In genomic region chr7:151517601-151518104, GRCh38 we compare ENCODE assay signal across 8 cellular contexts. TPM values are rescaled to one million over a fixed set of nuclear protein-coding genes. Genes with fewer than 3 reads are reported as not detected.
DNase-seq lines count a peak whose midpoint lies in the region; ATAC-seq and TF ChIP-seq lines count a peak whose summit lies in the region.

No MANE protein-coding gene starts in this region.

- H3K36me3 ChIP-seq in Caco-2 (ENCODE audit: control insufficient read depth, insufficient read depth, low read length), result no peaks in the 10 kb centered on the region
- H3K36me3 ChIP-seq in OCI-LY3 (replicated peaks; ENCODE audit: low read depth, low read length), result peaks cover 12% of the 10 kb centered on the region
- peaks cover 5% of the 10 kb centered on the region for H3K36me3 ChIP-seq in endodermal cell (ENCODE audit: control insufficient read depth, insufficient read depth, low read length)

- intact Hi-C loops in Caco-2 (cut with micrococcal nuclease; ENCODE audit: unreplicated experiment), result loop anchor here (1.0 to 5.0 kb wide), 3 partner anchors 57 to 180 kb away; no protein-coding TSS in a partner anchor

- H3K4me1 Mint-ChIP-seq in Caco-2 (ENCODE audit: low read depth, unreplicated experiment) (peaks cover 24% of the 10 kb centered on the region), endodermal cell (peaks cover 15% of the 10 kb centered on the region), osteocyte (ENCODE audit: unreplicated experiment) (peaks cover 41% of the 10 kb centered on the region)

- POLR2A ChIA-PET in Caco-2 (lab: Charles Lee), result interaction anchor here (0.6 to 1.6 kb wide), 3 partner anchors 11 to 58 kb away, joined by 3 to 7 read pairs (median 5); no protein-coding TSS in a partner anchor

- H3K9ac ChIP-seq in OCI-LY3 (ENCODE audit: low read length), result peak overlapping the region; percentile 89
- peak overlapping the region; percentile 93 for H3K9ac ChIP-seq in endodermal cell (ENCODE audit: extremely low read depth, low read length, poor library complexity, severe bottlenecking)

- no peaks in the 10 kb centered on the region for H3K27me3 ChIP-seq in Caco-2 (replicated peaks; ENCODE audit: control insufficient read depth, insufficient read depth, low read length)
- no peaks in the 10 kb centered on the region for H3K27me3 ChIP-seq in OCI-LY3 (ENCODE audit: low read depth, low read length)
- no peaks in the 10 kb centered on the region for H3K27me3 ChIP-seq in endodermal cell (ENCODE audit: control insufficient read depth, insufficient read depth, low read length, poor library complexity, severe bottlenecking)

- H3K4me3 ChIP-seq in Caco-2 (ENCODE audit: low read depth, low read length), result peak overlapping the region; percentile 52
- peak overlapping the region; percentile 98 for H3K4me3 ChIP-seq in OCI-LY3 (ENCODE audit: low read length)
- peak overlapping the region; percentile 97 for H3K4me3 ChIP-seq in endodermal cell (ENCODE audit: low read length)

- peak overlapping the region; percentile 75 for H3K4me2 ChIP-seq in OCI-LY3 (ENCODE audit: low read length)

- H3K4me1 ChIP-seq in Caco-2 (peaks cover 4% of the 10 kb centered on the region; the same call in 1 of the 2 replicates), OCI-LY3 (ENCODE audit: low read length) (peaks cover 13% of the 10 kb centered on the region), endodermal cell (ENCODE audit: control insufficient read depth, insufficient read depth, low read length) (no peaks in the 10 kb centered on the region)

- H2AFZ ChIP-seq in OCI-LY3 (ENCODE audit: low read depth, low read length), result no peak overlapping the region

- peaks cover 71% of the 10 kb centered on the region for H3K79me2 ChIP-seq in OCI-LY3 (ENCODE audit: low read length)

- BruUV-seq in Caco-2 (replicated peaks; lab: Mats Ljungman, UMichigan), result no TSS peak

- CTCF ChIA-PET in Caco-2 (lab: Charles Lee), result interaction anchor here (0.6 to 1.0 kb wide), 2 partner anchors 58 to 149 kb away, joined by 3 to 4 read pairs; no protein-coding TSS in a partner anchor

- H4K20me1 ChIP-seq in OCI-LY3 (ENCODE audit: insufficient read depth, low read length), result peaks cover 61% of the 10 kb centered on the region

- TF ChIP-seq CTCF in Caco-2 (IDR thresholded peaks at IDR 0.05; ENCODE audit: insufficient read depth in 1 of 2, low read depth in 1 of 2, low read length in 1 of 2, severe bottlenecking in 1 of 2, unreplicated experiment in 1 of 2) (no peak), OCI-LY3 (IDR thresholded peaks at IDR 0.05; ENCODE audit: low read depth, low read length) (no peak), endodermal cell (conservative IDR thresholded peaks at IDR 0.05) (no peak), osteocyte (IDR thresholded peaks at IDR 0.05) (no peak)

- no peaks in the 10 kb centered on the region for H3K9me3 Mint-ChIP-seq in Caco-2 (ENCODE audit: unreplicated experiment)
- H3K9me3 Mint-ChIP-seq in endodermal cell, result no peaks in the 10 kb centered on the region
- peaks cover 6% of the 10 kb centered on the region for H3K9me3 Mint-ChIP-seq in osteocyte (ENCODE audit: unreplicated experiment)

- no peak for ATAC-seq in HG03565 (IDR thresholded peaks at IDR 0.05; ENCODE audit: unreplicated experiment)

- DNase-seq in Caco-2 (no peak), endodermal cell (no peak), osteocyte (ENCODE audit: extremely low spot score, unreplicated experiment) (no peak), NOMO-1 treated with DMSO at 0.1 percent for 48 hours (lab: John Stamatoyannopoulos, UW; ENCODE audit: unreplicated experiment) (no peak), SIG-M5 (lab: John Stamatoyannopoulos, UW) (no peak), NCI-H1092 (lab: John Stamatoyannopoulos, UW) (no peak)

- H3K4me3 Mint-ChIP-seq in Caco-2 (ENCODE audit: unreplicated experiment) (peak overlapping the region; percentile 91), endodermal cell (peak overlapping the region; percentile 84), osteocyte (ENCODE audit: unreplicated experiment) (peak overlapping the region; percentile 92)

- H3K27ac ChIP-seq in OCI-LY3 (ENCODE audit: low read length), result no peak overlapping the region
- no peak overlapping the region for H3K27ac ChIP-seq in endodermal cell (ENCODE audit: low read depth, low read length)

- H3K9me3 ChIP-seq in Caco-2 (no peaks in the 10 kb centered on the region), OCI-LY3 (ENCODE audit: insufficient read depth, low read length) (no peaks in the 10 kb centered on the region), endodermal cell (ENCODE audit: control insufficient read depth, low read length) (no peaks in the 10 kb centered on the region)

- peaks cover 40% of the 10 kb centered on the region for H3K36me3 Mint-ChIP-seq in Caco-2 (ENCODE audit: insufficient read depth, unreplicated experiment)
- peaks cover 3% of the 10 kb centered on the region for H3K36me3 Mint-ChIP-seq in endodermal cell (ENCODE audit: low read depth)
- peaks cover 3% of the 10 kb centered on the region for H3K36me3 Mint-ChIP-seq in osteocyte (ENCODE audit: unreplicated experiment)

- 65 to 70% methylated on average over 6 to 7 of the region's 7 CpGs for WGBS in endodermal cell (ENCODE audit: insufficient coverage in 1 of 2, insufficient read length in 1 of 2), 2 experiments

- H3K27ac Mint-ChIP-seq in Caco-2 (ENCODE audit: unreplicated experiment) (peak overlapping the region; percentile 90), endodermal cell (peak overlapping the region; percentile 92), osteocyte (ENCODE audit: unreplicated experiment) (peak overlapping the region; percentile 95)

- H3K27me3 Mint-ChIP-seq in Caco-2 (ENCODE audit: insufficient read depth, unreplicated experiment), result no peaks in the 10 kb centered on the region
- H3K27me3 Mint-ChIP-seq in endodermal cell (ENCODE audit: insufficient read depth), result peaks cover 9% of the 10 kb centered on the region
- no peaks in the 10 kb centered on the region for H3K27me3 Mint-ChIP-seq in osteocyte (ENCODE audit: unreplicated experiment)

RNA-seq across cellular contexts. Expression of gene RHEB, which starts 2.0 kb away (rescaled TPM):
- total RNA-seq in Caco-2 (2022) (156 and 159 TPM in 2 replicates), endodermal cell (100 to 1,000 TPM; 108 to 113 TPM), osteocyte (97.2 and 97.7 TPM in 2 replicates)
- 119 TPM for polyA plus RNA-seq in endodermal cell (2013, experiment 1 of 2)
- 115 TPM for polyA plus RNA-seq in endodermal cell (2013, experiment 2 of 2)
